ENCODE assay signal across 8 cellular contexts in the genomic region with DNA sequence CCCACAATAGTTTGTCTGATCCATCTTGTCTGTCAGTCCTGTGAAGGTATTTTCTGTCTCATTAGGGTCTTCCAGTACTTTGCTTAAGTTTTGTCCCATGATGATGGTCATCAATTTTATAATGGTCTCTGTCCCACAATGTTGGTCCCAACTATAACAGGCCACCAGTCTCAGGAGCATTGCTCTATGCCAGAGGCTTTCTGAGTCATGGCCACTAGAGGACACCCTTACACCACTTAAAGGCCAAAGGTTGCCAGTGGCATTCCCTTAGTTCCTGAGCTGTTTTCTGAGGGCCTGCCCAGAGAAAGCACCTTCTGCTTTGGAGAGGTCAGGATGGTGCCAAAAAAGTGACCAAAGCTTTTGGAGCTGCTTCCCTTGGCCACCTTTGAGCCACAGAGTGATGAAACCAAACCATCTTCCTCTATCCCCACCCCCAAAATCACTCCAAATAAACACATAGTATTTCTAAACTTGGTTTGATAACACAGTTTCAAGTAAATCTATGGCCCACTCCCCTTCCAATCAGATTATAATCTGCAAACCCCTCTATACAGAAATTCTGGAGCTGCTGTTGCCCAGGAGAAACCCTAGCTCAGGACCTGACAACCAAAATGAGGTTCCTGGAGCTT. TPM values are rescaled to one million over a fixed set of nuclear protein-coding genes. Genes with fewer than 3 reads are reported as not detected.
DNase-seq lines count a peak whose midpoint lies in the region; ATAC-seq and TF ChIP-seq lines count a peak whose summit lies in the region.

No MANE protein-coding gene starts in this region.

- no peaks in the 10 kb centered on the region for H3K9me2 ChIP-seq in OCI-LY1 (ENCODE audit: low read depth, low read length)

- H3K9me3 Mint-ChIP-seq in activated naive CD4-positive, alpha-beta T cell treated with anti-CD3 and anti-CD28 coated beads, Interleukin-2, amount 50 U/mL, for 72 hours, result no peaks in the 10 kb centered on the region
- no peaks in the 10 kb centered on the region for H3K9me3 Mint-ChIP-seq in progenitor cell of endocrine pancreas (ENCODE audit: low read depth)

- H3K27me3 Mint-ChIP-seq in progenitor cell of endocrine pancreas, result peaks cover 10% of the 10 kb centered on the region

- no peaks in the 10 kb centered on the region for H3K36me3 ChIP-seq in OCI-LY1 (ENCODE audit: insufficient read depth, low read length)

- intact Hi-C loops in head of caudate nucleus (cut with DNase I), result no loop called here

- no peak overlapping the region for H3K27ac ChIP-seq in OCI-LY1 (ENCODE audit: low read depth, low read length, poor library complexity, severe bottlenecking)

- TF ChIP-seq CTCF in OCI-LY1 (IDR thresholded peaks at IDR 0.05; ENCODE audit: low read length) (peak; percentile 86), progenitor cell of endocrine pancreas (IDR thresholded peaks at IDR 0.05; ENCODE audit: unreplicated experiment) (peak; percentile 91)

- DNase-seq in DMS153 treated with DMSO at 0.1 percent for 48 hours (lab: John Stamatoyannopoulos, UW; ENCODE audit: unreplicated experiment) (peak; percentile 51), HS-5 (ENCODE audit: low read depth) (peak; percentile 45), head of caudate nucleus (peak in 39 of 42 donors; percentile 31 to 86 (median 66)), progenitor cell of endocrine pancreas (ENCODE audit: low spot score, unreplicated experiment) (peak; percentile 56), cortex of kidney (lab: John Stamatoyannopoulos, UW) (no peak)
- peak in 1 of 2 donors; percentile 54 for DNase-seq in activated naive CD4-positive, alpha-beta T cell treated with anti-CD3 and anti-CD28 coated beads, Interleukin-2, amount 50 U/mL, for 72 hours (ENCODE audit: low spot score in 2 of 2)

- H4K20me1 ChIP-seq in OCI-LY1 (ENCODE audit: insufficient read depth, low read length), result no peaks in the 10 kb centered on the region

- H3K36me3 Mint-ChIP-seq in activated naive CD4-positive, alpha-beta T cell treated with anti-CD3 and anti-CD28 coated beads, Interleukin-2, amount 50 U/mL, for 72 hours, result no peaks in the 10 kb centered on the region
- H3K36me3 Mint-ChIP-seq in progenitor cell of endocrine pancreas (ENCODE audit: insufficient read depth), result no peaks in the 10 kb centered on the region

- no peak overlapping the region for H3K4me2 ChIP-seq in OCI-LY1 (ENCODE audit: low read length)

- no peak overlapping the region for H3K9ac ChIP-seq in OCI-LY1 (ENCODE audit: low read length)

- no peaks in the 10 kb centered on the region for H3K9me3 ChIP-seq in OCI-LY1 (ENCODE audit: low read length)

- no peaks in the 10 kb centered on the region for H3F3A ChIP-seq in OCI-LY1 (ENCODE audit: insufficient read depth, low read length)

- H3K4me1 Mint-ChIP-seq in progenitor cell of endocrine pancreas (ENCODE audit: low read depth), result no peaks in the 10 kb centered on the region

- H2AFZ ChIP-seq in OCI-LY1 (ENCODE audit: low read length), result no peak overlapping the region

- no peak overlapping the region for H3K4me3 Mint-ChIP-seq in progenitor cell of endocrine pancreas (ENCODE audit: low read depth)

- no peak overlapping the region for H3K27ac Mint-ChIP-seq in activated naive CD4-positive, alpha-beta T cell treated with anti-CD3 and anti-CD28 coated beads, Interleukin-2, amount 50 U/mL, for 72 hours
- no peak overlapping the region for H3K27ac Mint-ChIP-seq in progenitor cell of endocrine pancreas

- H3K4me3 ChIP-seq in OCI-LY1 (ENCODE audit: low read depth, low read length, poor library complexity, severe bottlenecking), result no peak overlapping the region

- H3K79me2 ChIP-seq in OCI-LY1 (ENCODE audit: insufficient read depth, low read length), result no peaks in the 10 kb centered on the region

- peak; percentile 67 for ATAC-seq in GM21367 (IDR thresholded peaks at IDR 0.05; ENCODE audit: unreplicated experiment)
- peak; percentile 83 to 86 for ATAC-seq in activated naive CD4-positive, alpha-beta T cell treated with anti-CD3 and anti-CD28 coated beads, Interleukin-2, amount 50 U/mL, for 72 hours

- no peaks in the 10 kb centered on the region for H3K4me1 ChIP-seq in OCI-LY1 (ENCODE audit: insufficient read depth, low read length, severe bottlenecking)

- H3K27me3 ChIP-seq in OCI-LY1 (ENCODE audit: insufficient read depth, low read length), result no peaks in the 10 kb centered on the region

RNA-seq across cellular contexts. Expression of a gene that starts 19.3 kb away (rescaled TPM):
- 100 to 1,000 TPM; 329 to 492 TPM for total RNA-seq in activated naive CD4-positive, alpha-beta T cell treated with anti-CD3 and anti-CD28 coated beads, Interleukin-2, amount 50 U/mL, for 72 hours
- total RNA-seq in progenitor cell of endocrine pancreas, result 300 and 307 TPM in 2 replicates

RNA-seq across cellular contexts. Expression of a gene that starts 41.2 kb away (rescaled TPM):
- total RNA-seq in activated naive CD4-positive, alpha-beta T cell treated with anti-CD3 and anti-CD28 coated beads, Interleukin-2, amount 50 U/mL, for 72 hours, result not detected
- total RNA-seq in progenitor cell of endocrine pancreas, result not detected in 2 replicates
